ENCODE assay signal across 19 cellular contexts in genomic region chr7:116886550-116887156, GRCh38. TPM values are rescaled to one million over a fixed set of nuclear protein-coding genes. Genes with fewer than 3 reads are reported as not detected.
DNase-seq lines count a peak whose midpoint lies in the region; ATAC-seq, FAIRE-seq and TF ChIP-seq lines count a peak whose summit lies in the region.
"Had no signal": no experiment of that assay in that cellular context is flagged by ENCODE, and none has a peak within 500 bp of the region (broad histone marks: within the 10 kb centered on the region; RNA-seq: fewer than 3 reads in every experiment).

No MANE protein-coding gene starts in this region.

- H3K27me3 ChIP-seq in left ventricle myocardium inferior (ENCODE audit: low read depth): no peaks in the 10 kb centered on the region
- H3K27me3 ChIP-seq in pancreas: no peaks in the 10 kb centered on the region
- H3K27me3 ChIP-seq in vagina: no peaks in the 10 kb centered on the region
- no peaks in the 10 kb centered on the region for H3K27me3 ChIP-seq in Karpas-422 (ENCODE audit: low read length)

- peaks cover 95% of the 10 kb centered on the region for H3K79me2 ChIP-seq in Karpas-422 (ENCODE audit: low read length)

- peaks cover 11% of the 10 kb centered on the region for H3K4me1 Mint-ChIP-seq in endothelial cell (ENCODE audit: unreplicated experiment)

- no peak overlapping the region for H3K4me3 ChIP-seq in left ventricle myocardium inferior
- H3K4me3 ChIP-seq in pancreas: no peak overlapping the region
- no peak overlapping the region for H3K4me3 ChIP-seq in vagina
- no peak overlapping the region for H3K4me3 ChIP-seq in Karpas-422 (ENCODE audit: low read length)
- H3K4me3 ChIP-seq: HAP-1 had no signal

- peaks cover 18% of the 10 kb centered on the region for H3K36me3 Mint-ChIP-seq in endothelial cell (ENCODE audit: low read depth, unreplicated experiment)

- H3K27me3 Mint-ChIP-seq in endothelial cell (ENCODE audit: unreplicated experiment): no peaks in the 10 kb centered on the region

- intact Hi-C loops in Right ventricle myocardium inferior (cut with DNase I): no loop called here
- intact Hi-C loops in left ventricle myocardium inferior (cut with micrococcal nuclease): no loop called here
- intact Hi-C loops in pancreas (cut with DNase I): no loop called here
- intact Hi-C loops in vagina (cut with DNase I): no loop called here

- H3K27ac Mint-ChIP-seq in endothelial cell (ENCODE audit: unreplicated experiment): peak overlapping the region; percentile 9

- no peak overlapping the region for H3K4me3 Mint-ChIP-seq in endothelial cell (ENCODE audit: unreplicated experiment)
- H3K4me3 Mint-ChIP-seq: CD14-positive monocyte had no signal

- H3K36me3 ChIP-seq in left ventricle myocardium inferior: peaks cover 36% of the 10 kb centered on the region
- H3K36me3 ChIP-seq in pancreas: peaks cover 0 to 7% (median 0%) of the 10 kb centered on the region in 3 donors
- peaks cover 0 to 9% of the 10 kb centered on the region in 2 donors for H3K36me3 ChIP-seq in vagina
- H3K36me3 ChIP-seq in Karpas-422 (ENCODE audit: insufficient read depth, low read length): peaks cover 42% of the 10 kb centered on the region

- no peak overlapping the region for H3K27ac ChIP-seq in left ventricle myocardium inferior (replicated peaks)
- no peak overlapping the region for H3K27ac ChIP-seq in pancreas
- H3K27ac ChIP-seq in vagina: no peak overlapping the region
- no peak overlapping the region for H3K27ac ChIP-seq in Karpas-422 (ENCODE audit: low read length)
- H3K27ac ChIP-seq: HL-60 had no signal

- TF ChIP-seq CTCF in left ventricle myocardium inferior (IDR thresholded peaks at IDR 0.05; ENCODE audit: borderline replicate concordance): no peak
- TF ChIP-seq CTCF in endothelial cell (IDR thresholded peaks at IDR 0.05; ENCODE audit: unreplicated experiment): no peak
- TF ChIP-seq CTCF in pancreas (IDR thresholded peaks at IDR 0.05): no peak
- no peak for TF ChIP-seq CTCF in vagina (IDR thresholded peaks at IDR 0.05)

- H3K9me3 Mint-ChIP-seq in endothelial cell (ENCODE audit: unreplicated experiment): no peaks in the 10 kb centered on the region

- H3K4me1 ChIP-seq in left ventricle myocardium inferior (peaks cover 56% of the 10 kb centered on the region), pancreas (peaks cover 0 to 10% (median 0%) of the 10 kb centered on the region in 3 donors), vagina (peaks cover 18% of the 10 kb centered on the region), Karpas-422 (ENCODE audit: low read length) (peaks cover 9% of the 10 kb centered on the region; the same call in 1 of the 2 replicates)
- H3K4me1 ChIP-seq: HAP-1 had no signal

- no peak overlapping the region for H2AFZ ChIP-seq in Karpas-422 (ENCODE audit: low read length)

- no peaks in the 10 kb centered on the region for H3K9me2 ChIP-seq in Karpas-422 (replicated peaks; ENCODE audit: insufficient read depth, low read length)

- ATAC-seq in Right ventricle myocardium inferior (peak; percentile 28), pancreas (peak in 3 of 4 donors; percentile 37 to 58 (median 50))

- no peak for TF ChIP-seq POLR2A in vagina (IDR thresholded peaks at IDR 0.05)

- H3K9me3 ChIP-seq in left ventricle myocardium inferior (replicated peaks) (peaks cover 11% of the 10 kb centered on the region), pancreas (no peaks in the 10 kb centered on the region), vagina (no peaks in the 10 kb centered on the region), Karpas-422 (ENCODE audit: low read length) (peaks cover 10% of the 10 kb centered on the region)
- H3K9me3 ChIP-seq: Caco-2, HAP-1 had no signal

- H3K4me2 ChIP-seq in Karpas-422 (ENCODE audit: low read depth, low read length, poor library complexity, severe bottlenecking): no peak overlapping the region

- FAIRE-seq in pancreas (lab: Jason Lieb, UNC): no peak
- FAIRE-seq: HTR-8/SVneo had no signal

- no peak for DNase-seq in Right ventricle myocardium inferior (ENCODE audit: missing footprints)
- DNase-seq in left ventricle myocardium inferior: no peak
- peak; percentile 6 for DNase-seq in M059J (ENCODE audit: low read depth)
- DNase-seq in endothelial cell (ENCODE audit: low spot score): no peak
- DNase-seq in pancreas: no peak
- no peak for DNase-seq in vagina (ENCODE audit: extremely low spot score in 2 of 2)
- DNase-seq in NCI-H2029 treated with DMSO at 0.1 percent for 48 hours (lab: John Stamatoyannopoulos, UW): no peak
- DNase-seq in Karpas-422: no peak
- DNase-seq: AML-193, DMS53, NCI-H1436, NCI-H2029, NCI-H510A, NCI-H774 had no signal

- H4K20me1 ChIP-seq in Karpas-422 (ENCODE audit: insufficient read depth, low read depth, low read length): peaks cover 5% of the 10 kb centered on the region; the same call in 1 of the 2 replicates

- no peak overlapping the region for H3K9ac ChIP-seq in Karpas-422 (ENCODE audit: low read length)

RNA-seq across cellular contexts. Expression of gene CAPZA2, which starts 24.3 kb away (rescaled TPM):
- total RNA-seq in Right ventricle myocardium inferior: 416 TPM
- total RNA-seq in left ventricle myocardium inferior: 313 TPM
- 126 and 214 TPM in 2 replicates for total RNA-seq in M059J (2014; rRNA removed; shearing (Covaris generic))
- 195 TPM for total RNA-seq in endothelial cell (ENCODE audit: unreplicated experiment)
- total RNA-seq in pancreas: 10 to 100 TPM; 40.3 to 97.9 (median 75.4) TPM
- polyA plus RNA-seq in pancreas: 10 to 100 TPM; 10.8 to 30.6 TPM
- 86.2 TPM for total RNA-seq in vagina
- 38.2 and 102 TPM in 2 replicates for total RNA-seq in Karpas-422 (2014; rRNA removed; shearing (Covaris generic); ENCODE audit: low replicate concordance)
